Comparison of ENCODE assay signal across 30 cellular contexts in genomic region chr3:123730816-123731215, GRCh38.
"Had no signal": no experiment of that assay in that cellular context is flagged by ENCODE, and none has a peak within 500 bp of the region (broad histone marks: within the 10 kb centered on the region; RNA-seq: fewer than 3 reads in every experiment).

No MANE protein-coding gene starts in this region.

- H3K27me3 Mint-ChIP-seq: activated naive CD8-positive, alpha-beta T cell had no signal

- H3K27me3 ChIP-seq: brain microvascular endothelial cell, SJCRH30 had no signal

- H3K9me3 ChIP-seq: SJCRH30 had no signal

- H3K4me3 Mint-ChIP-seq: activated CD4-positive, alpha-beta memory T cell treated with anti-CD3 and anti-CD28 coated beads, Interleukin-2, amount 10 ng/mL, durations not matched to agents 7 days and 5 days; activated CD8-positive, alpha-beta memory T cell treated with anti-CD3 and anti-CD28 coated beads, Interleukin-2, amount 10 ng/mL, durations not matched to agents 7 days and 5 days; activated naive CD4-positive, alpha-beta T cell treated with anti-CD3 and anti-CD28 coated beads, Interleukin-2, amount 10 ng/mL, durations not matched to agents 7 days and 5 days; activated naive CD8-positive, alpha-beta T cell; activated naive CD8-positive, alpha-beta T cell treated with anti-CD3 and anti-CD28 coated beads, Interleukin-2, amount 50 U/mL, for 24 hours had no signal

- H3K4me1 Mint-ChIP-seq: activated CD4-positive, alpha-beta memory T cell treated with anti-CD3 and anti-CD28 coated beads, Interleukin-2, amount 10 ng/mL, durations not matched to agents 7 days and 5 days; activated CD8-positive, alpha-beta memory T cell treated with anti-CD3 and anti-CD28 coated beads, Interleukin-2, amount 10 ng/mL, durations not matched to agents 7 days and 5 days; activated naive CD4-positive, alpha-beta T cell treated with anti-CD3 and anti-CD28 coated beads, Interleukin-2, amount 10 ng/mL, durations not matched to agents 7 days and 5 days; activated naive CD8-positive, alpha-beta T cell treated with anti-CD3 and anti-CD28 coated beads, Interleukin-2, amount 50 U/mL, for 24 hours had no signal

- DNase-seq: activated CD4-positive, alpha-beta memory T cell treated with anti-CD3 and anti-CD28 coated beads, Interleukin-2, amount 10 ng/mL, durations not matched to agents 7 days and 5 days; activated CD4-positive, alpha-beta T cell treated with anti-CD3 and anti-CD28 coated beads for 1 hour; activated CD4-positive, alpha-beta T cell treated with anti-CD3 and anti-CD28 coated beads for 48 hours; activated CD4-positive, CD25-positive, alpha-beta regulatory T cell; activated CD8-positive, alpha-beta memory T cell treated with anti-CD3 and anti-CD28 coated beads for 24 hours; activated CD8-positive, alpha-beta memory T cell treated with anti-CD3 and anti-CD28 coated beads, Interleukin-2, amount 10 ng/mL, durations not matched to agents 7 days and 5 days; activated CD8-positive, alpha-beta memory T cell treated with anti-CD3 and anti-CD28 coated beads, Interleukin-2, amount 50 U/mL, for 48 hours; activated effector memory CD4-positive, alpha-beta T cell treated with Interleukin-2 at 50 U/mL for 16 hours; activated naive CD4-positive, alpha-beta T cell treated with anti-CD3 and anti-CD28 coated beads, Interleukin-2, amount 10 ng/mL, durations not matched to agents 7 days and 5 days; activated naive CD8-positive, alpha-beta T cell treated with anti-CD3 and anti-CD28 coated beads, Interleukin-2, amount 50 U/mL, for 24 hours; activated T-cell treated with anti-CD3 and anti-CD28 coated beads, Interleukin-2, amount 50 U/mL, for 48 hours; anterior cingulate cortex; brain microvascular endothelial cell; central memory CD4-positive, alpha-beta T cell; NCI-H1105 treated with DMSO at 0.1 percent for 48 hours; NCI-H1436; NCI-H1694; NCI-H1930; NCI-H2081 treated with DMSO at 0.1 percent for 48 hours; NCI-H510A; NCI-H526; NCI-H748 treated with DMSO at 0.1 percent for 48 hours; NK-92 treated with Interleukin-12 subunit alpha and Interleukin-12 subunit beta, amount 100 ng/mL, for 24 hours; OCI-M1; Right ventricle myocardium superior; SJCRH30; T1000; WERI-Rb-1 had no signal

- ATAC-seq: activated CD8-positive, alpha-beta memory T cell treated with anti-CD3 and anti-CD28 coated beads, Interleukin-2, amount 10 ng/mL, durations not matched to agents 7 days and 5 days; activated naive CD8-positive, alpha-beta T cell treated with anti-CD3 and anti-CD28 coated beads, Interleukin-2, amount 50 U/mL, for 24 hours had no signal

- H3K4me3 ChIP-seq: SJCRH30, SK-N-MC had no signal

- H3K27ac Mint-ChIP-seq: activated CD4-positive, alpha-beta memory T cell treated with anti-CD3 and anti-CD28 coated beads, Interleukin-2, amount 10 ng/mL, durations not matched to agents 7 days and 5 days; activated CD8-positive, alpha-beta memory T cell treated with anti-CD3 and anti-CD28 coated beads, Interleukin-2, amount 10 ng/mL, durations not matched to agents 7 days and 5 days; activated naive CD4-positive, alpha-beta T cell treated with anti-CD3 and anti-CD28 coated beads, Interleukin-2, amount 10 ng/mL, durations not matched to agents 7 days and 5 days; activated naive CD8-positive, alpha-beta T cell; activated naive CD8-positive, alpha-beta T cell treated with anti-CD3 and anti-CD28 coated beads, Interleukin-2, amount 50 U/mL, for 24 hours had no signal

- H3K36me3 ChIP-seq: brain microvascular endothelial cell, SJCRH30, WERI-Rb-1 had no signal

- H3K36me3 Mint-ChIP-seq: activated CD8-positive, alpha-beta memory T cell treated with anti-CD3 and anti-CD28 coated beads, Interleukin-2, amount 10 ng/mL, durations not matched to agents 7 days and 5 days; activated naive CD4-positive, alpha-beta T cell treated with anti-CD3 and anti-CD28 coated beads, Interleukin-2, amount 10 ng/mL, durations not matched to agents 7 days and 5 days; activated naive CD8-positive, alpha-beta T cell had no signal

- H3K27ac ChIP-seq: brain microvascular endothelial cell, SJCRH30, SK-N-MC, WERI-Rb-1 had no signal

- H3K9me3 Mint-ChIP-seq: activated CD4-positive, alpha-beta memory T cell treated with anti-CD3 and anti-CD28 coated beads, Interleukin-2, amount 10 ng/mL, durations not matched to agents 7 days and 5 days; activated naive CD4-positive, alpha-beta T cell treated with anti-CD3 and anti-CD28 coated beads, Interleukin-2, amount 10 ng/mL, durations not matched to agents 7 days and 5 days; activated naive CD8-positive, alpha-beta T cell treated with anti-CD3 and anti-CD28 coated beads, Interleukin-2, amount 50 U/mL, for 24 hours had no signal
